8 cellular contexts compared by ENCODE assay signal in genomic region chr2:29114841-29115609, GRCh38. TPM values are rescaled to one million over a fixed set of nuclear protein-coding genes. Genes with fewer than 3 reads are reported as not detected.
DNase-seq lines count a peak whose midpoint lies in the region; ATAC-seq and TF ChIP-seq lines count a peak whose summit lies in the region.

A gene with protein sequence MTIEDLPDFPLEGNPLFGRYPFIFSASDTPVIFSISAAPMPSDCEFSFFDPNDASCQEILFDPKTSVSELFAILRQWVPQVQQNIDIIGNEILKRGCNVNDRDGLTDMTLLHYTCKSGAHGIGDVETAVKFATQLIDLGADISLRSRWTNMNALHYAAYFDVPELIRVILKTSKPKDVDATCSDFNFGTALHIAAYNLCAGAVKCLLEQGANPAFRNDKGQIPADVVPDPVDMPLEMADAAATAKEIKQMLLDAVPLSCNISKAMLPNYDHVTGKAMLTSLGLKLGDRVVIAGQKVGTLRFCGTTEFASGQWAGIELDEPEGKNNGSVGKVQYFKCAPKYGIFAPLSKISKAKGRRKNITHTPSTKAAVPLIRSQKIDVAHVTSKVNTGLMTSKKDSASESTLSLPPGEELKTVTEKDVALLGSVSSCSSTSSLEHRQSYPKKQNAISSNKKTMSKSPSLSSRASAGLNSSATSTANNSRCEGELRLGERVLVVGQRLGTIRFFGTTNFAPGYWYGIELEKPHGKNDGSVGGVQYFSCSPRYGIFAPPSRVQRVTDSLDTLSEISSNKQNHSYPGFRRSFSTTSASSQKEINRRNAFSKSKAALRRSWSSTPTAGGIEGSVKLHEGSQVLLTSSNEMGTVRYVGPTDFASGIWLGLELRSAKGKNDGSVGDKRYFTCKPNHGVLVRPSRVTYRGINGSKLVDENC (plus strand): TSS chr2:29115415. CDS start chr2:29121389, 5,974 bp downstream.

- DNase-seq in Caco-2 = no peak
- peak; percentile 65 for DNase-seq in NCI-H2227 (lab: John Stamatoyannopoulos, UW; ENCODE audit: unreplicated experiment)
- peak; percentile 84 for DNase-seq in activated T-cell treated with anti-CD3 and anti-CD28 coated beads, Interleukin-2, amount 50 U/mL, for 24 hours
- peak; percentile 37 for DNase-seq in stimulated activated CD8-positive, alpha-beta memory T cell treated with anti-CD3 and anti-CD28 coated beads, Interleukin-7, amount 100 ng/mL, for 24 hours (ENCODE audit: low read depth)

- no peak within 1 kb of the TSS for H3K4me3 ChIP-seq in Caco-2 (ENCODE audit: low read depth, low read length)
- peak within 1 kb of the TSS; percentile 87 to 92 for H3K4me3 ChIP-seq in esophagus (ENCODE audit: low read depth in 1 of 2, low read length in 2 of 2)
- peak within 1 kb of the TSS; percentile 88 to 90 for H3K4me3 ChIP-seq in muscle layer of duodenum (ENCODE audit: low read depth in 1 of 2, low read length in 2 of 2)

- H3K9me3 ChIP-seq in Caco-2 (no peaks in the 10 kb centered on the region; the same call in 1 of the 2 replicates), esophagus (ENCODE audit: control insufficient read depth in 2 of 2, insufficient read depth in 1 of 2, low read depth in 1 of 2, low read length in 1 of 2) (no peaks in the 10 kb centered on the region), muscle layer of duodenum (ENCODE audit: control insufficient read depth in 1 of 2, low read length in 2 of 2) (no peaks in the 10 kb centered on the region)

- no peak within 1 kb of the TSS for H3K4me3 Mint-ChIP-seq in Caco-2 (ENCODE audit: unreplicated experiment)
- H3K4me3 Mint-ChIP-seq in activated T-cell treated with anti-CD3 and anti-CD28 coated beads, Interleukin-2, amount 50 U/mL, for 24 hours = peak within 1 kb of the TSS; percentile 87

- peak within 1 kb of the TSS; percentile 93 to 96 for H3K27ac ChIP-seq in esophagus (ENCODE audit: low read depth in 2 of 2, low read length in 1 of 2)
- peak within 1 kb of the TSS; percentile 95 for H3K27ac ChIP-seq in muscle layer of duodenum (ENCODE audit: low read length)

- H3K36me3 ChIP-seq in Caco-2 (ENCODE audit: control insufficient read depth, insufficient read depth, low read length) = no peaks in the 10 kb centered on the region
- H3K36me3 ChIP-seq in esophagus (ENCODE audit: control insufficient read depth in 2 of 2, insufficient read depth in 2 of 2, low read length in 1 of 2) = no peaks in the 10 kb centered on the region
- H3K36me3 ChIP-seq in muscle layer of duodenum (ENCODE audit: control insufficient read depth in 1 of 2, insufficient read depth in 2 of 2, low read length in 2 of 2) = no peaks in the 10 kb centered on the region

- CTCF ChIA-PET in Caco-2 (lab: Charles Lee) = no interaction called here

- peaks cover 8% of the 10 kb centered on the region for H3K9me3 Mint-ChIP-seq in Caco-2 (ENCODE audit: unreplicated experiment)
- no peaks in the 10 kb centered on the region for H3K9me3 Mint-ChIP-seq in activated T-cell treated with anti-CD3 and anti-CD28 coated beads, Interleukin-2, amount 50 U/mL, for 24 hours

- no TSS peak for BruUV-seq in Caco-2 (replicated peaks; lab: Mats Ljungman, UMichigan)

- no peaks in the 10 kb centered on the region for H3K36me3 Mint-ChIP-seq in Caco-2 (ENCODE audit: insufficient read depth, unreplicated experiment)
- peaks cover 18% of the 10 kb centered on the region for H3K36me3 Mint-ChIP-seq in activated T-cell treated with anti-CD3 and anti-CD28 coated beads, Interleukin-2, amount 50 U/mL, for 24 hours (ENCODE audit: low read depth)

- H3K27me3 ChIP-seq in Caco-2 (replicated peaks; ENCODE audit: control insufficient read depth, insufficient read depth, low read length) = no peaks in the 10 kb centered on the region
- H3K27me3 ChIP-seq in esophagus (ENCODE audit: control insufficient read depth in 1 of 2, insufficient read depth in 2 of 2, low read length in 2 of 2) = no peaks in the 10 kb centered on the region
- H3K27me3 ChIP-seq in muscle layer of duodenum (ENCODE audit: low read depth, low read length) = no peaks in the 10 kb centered on the region

- intact Hi-C loops in Caco-2 (cut with micrococcal nuclease; ENCODE audit: unreplicated experiment) = no loop called here

- no peak for TF ChIP-seq CTCF in Caco-2 (IDR thresholded peaks at IDR 0.05; ENCODE audit: insufficient read depth in 1 of 2, low read depth in 1 of 2, low read length in 1 of 2, severe bottlenecking in 1 of 2, unreplicated experiment in 1 of 2)

- H3K27ac Mint-ChIP-seq in Caco-2 (ENCODE audit: unreplicated experiment) = peak within 1 kb of the TSS; percentile 45
- peak within 1 kb of the TSS; percentile 94 for H3K27ac Mint-ChIP-seq in activated T-cell treated with anti-CD3 and anti-CD28 coated beads, Interleukin-2, amount 50 U/mL, for 24 hours

- 3 to 4% methylated on average over 55 to 78 of the region's 78 CpGs for WGBS in esophagus, 2 donors

- POLR2A ChIA-PET in Caco-2 (lab: Charles Lee) = no interaction called here

- peaks cover 10% of the 10 kb centered on the region for H3K4me1 Mint-ChIP-seq in Caco-2 (ENCODE audit: low read depth, unreplicated experiment)
- H3K4me1 Mint-ChIP-seq in activated T-cell treated with anti-CD3 and anti-CD28 coated beads, Interleukin-2, amount 50 U/mL, for 24 hours (ENCODE audit: low read depth) = peaks cover 56% of the 10 kb centered on the region

- H3K4me1 ChIP-seq in Caco-2 (peaks cover 8% of the 10 kb centered on the region), esophagus (ENCODE audit: control insufficient read depth in 2 of 2, insufficient read depth in 2 of 2, low read length in 1 of 2) (peaks cover 2 to 6% of the 10 kb centered on the region in 2 donors), muscle layer of duodenum (ENCODE audit: control insufficient read depth in 1 of 2, insufficient read depth in 2 of 2, low read length in 2 of 2) (peaks cover 0 to 20% of the 10 kb centered on the region in 2 donors)

- ATAC-seq in GM21619 (IDR thresholded peaks at IDR 0.05; ENCODE audit: unreplicated experiment) = peak; percentile 28
- no peak for ATAC-seq in GM18870 (IDR thresholded peaks at IDR 0.05; ENCODE audit: unreplicated experiment)

- no peaks in the 10 kb centered on the region for H3K27me3 Mint-ChIP-seq in Caco-2 (ENCODE audit: insufficient read depth, unreplicated experiment)
- no peaks in the 10 kb centered on the region for H3K27me3 Mint-ChIP-seq in activated T-cell treated with anti-CD3 and anti-CD28 coated beads, Interleukin-2, amount 50 U/mL, for 24 hours

RNA-seq across cellular contexts. Expression of the gene that starts here (rescaled TPM):
- total RNA-seq in Caco-2 (2022) = 0.79 and 1.2 TPM in 2 replicates
- polyA plus RNA-seq in esophagus = 10 to 100 TPM; 12.4 to 16.8 TPM

Comparison
In these comparisons a context has a peak if more than half of its experiments do, and no peak if none do; other contexts are left out.
1. DNase-seq: peak in NCI-H2227 (single experiment), activated T-cell treated with anti-CD3 and anti-CD28 coated beads, Interleukin-2, amount 50 U/mL, for 24 hours (single experiment) and stimulated activated CD8-positive, alpha-beta memory T cell treated with anti-CD3 and anti-CD28 coated beads, Interleukin-7, amount 100 ng/mL, for 24 hours (single experiment); none in Caco-2 (0 of 2).